ENCODE assay signal across 28 cellular contexts in genomic region chr3:184576457-184577240, GRCh38. TPM values are rescaled to one million over a fixed set of nuclear protein-coding genes. Genes with fewer than 3 reads are reported as not detected.
"Had no signal": no experiment of that assay in that cellular context is flagged by ENCODE, and none has a peak within 500 bp of the region (broad histone marks: within the 10 kb centered on the region; RNA-seq: fewer than 3 reads in every experiment).

No MANE protein-coding gene starts in this region.

- H3K4me1 Mint-ChIP-seq: activated B cell treated with CpG ODN at 0.5 μM for 24 hours; activated CD4-positive, alpha-beta T cell treated with anti-CD3 and anti-CD28 coated beads, Interleukin-2, amount 10 ng/mL, durations not matched to agents 7 days and 5 days; T-cell had no signal

- H3K9me3 Mint-ChIP-seq: activated B cell treated with CpG ODN at 0.5 μM for 24 hours; activated CD4-positive, alpha-beta memory T cell treated with anti-CD3 and anti-CD28 coated beads for 36 hours; activated CD4-positive, alpha-beta T cell treated with anti-CD3 and anti-CD28 coated beads, Interleukin-2, amount 10 ng/mL, durations not matched to agents 7 days and 5 days; activated naive CD4-positive, alpha-beta T cell treated with anti-CD3 and anti-CD28 coated beads, Interleukin-2, amount 50 U/mL, for 72 hours; activated T-cell treated with anti-CD3 and anti-CD28 coated beads, Interleukin-2, amount 50 U/mL, for 4 hours; T-cell had no signal

- H3K27ac Mint-ChIP-seq: activated B cell treated with CpG ODN at 0.5 μM for 24 hours; activated CD4-positive, alpha-beta memory T cell treated with anti-CD3 and anti-CD28 coated beads for 36 hours; activated CD4-positive, alpha-beta T cell treated with anti-CD3 and anti-CD28 coated beads, Interleukin-2, amount 10 ng/mL, durations not matched to agents 7 days and 5 days; activated naive CD4-positive, alpha-beta T cell treated with anti-CD3 and anti-CD28 coated beads, Interleukin-2, amount 50 U/mL, for 72 hours; T-cell had no signal

- ATAC-seq: activated naive CD4-positive, alpha-beta T cell treated with anti-CD3 and anti-CD28 coated beads, Interleukin-2, amount 50 U/mL, for 72 hours; activated T-cell treated with anti-CD3 and anti-CD28 coated beads, Interleukin-2, amount 50 U/mL, for 4 hours; K562; T-cell had no signal

- H3K27me3 ChIP-seq: brain microvascular endothelial cell, Peyer's patch, SJCRH30 had no signal

- H3K36me3 ChIP-seq: brain microvascular endothelial cell had no signal

- H3K4me3 ChIP-seq: K562, Peyer's patch, SJCRH30 had no signal

- H3K4me3 Mint-ChIP-seq: activated B cell treated with CpG ODN at 0.5 μM for 24 hours; activated CD4-positive, alpha-beta memory T cell treated with anti-CD3 and anti-CD28 coated beads for 36 hours; activated CD4-positive, alpha-beta T cell treated with anti-CD3 and anti-CD28 coated beads, Interleukin-2, amount 10 ng/mL, durations not matched to agents 7 days and 5 days; activated T-cell treated with anti-CD3 and anti-CD28 coated beads, Interleukin-2, amount 50 U/mL, for 4 hours; T-cell had no signal

- H3K27ac ChIP-seq: brain microvascular endothelial cell, Peyer's patch, SJCRH30 had no signal

- DNase-seq: activated B cell treated with CpG ODN at 0.5 μM for 24 hours; activated CD4-positive, alpha-beta memory T cell treated with anti-CD3 and anti-CD28 coated beads for 36 hours; activated CD4-positive, alpha-beta T cell treated with anti-CD3 and anti-CD28 coated beads for 1 hour; activated CD4-positive, alpha-beta T cell treated with anti-CD3 and anti-CD28 coated beads, Interleukin-2, amount 10 ng/mL, durations not matched to agents 7 days and 5 days; activated CD8-positive, alpha-beta memory T cell treated with anti-CD3 and anti-CD28 coated beads for 24 hours; activated effector memory CD4-positive, alpha-beta T cell treated with anti-CD3 and anti-CD28 coated beads, Interleukin-2, amount 50 U/mL, for 16 hours; activated naive CD4-positive, alpha-beta T cell treated with Interleukin-2 at 50 U/mL for 16 hours; activated T-cell treated with anti-CD3 and anti-CD28 coated beads, Interleukin-2, amount 50 U/mL, for 4 hours; amygdala; brain microvascular endothelial cell; Karpas-422; MM.1S; NCI-H1105; NCI-H1436; NCI-H1694 treated with DMSO at 0.1 percent for 48 hours; NCI-H2029 treated with DMSO at 0.1 percent for 48 hours; NCI-H510A treated with DMSO at 0.1 percent for 48 hours; NCI-H69; NK-92 treated with Interleukin-12 subunit alpha and Interleukin-12 subunit beta, amount 100 ng/mL, for 24 hours; OCI-M1; Peyer's patch; Right ventricle myocardium superior; SJCRH30; T-cell; T-helper 2 cell; T1000 had no signal

- H3K9me3 ChIP-seq: Peyer's patch, SJCRH30 had no signal

- H3K36me3 Mint-ChIP-seq: activated CD4-positive, alpha-beta memory T cell treated with anti-CD3 and anti-CD28 coated beads for 36 hours; activated naive CD4-positive, alpha-beta T cell treated with anti-CD3 and anti-CD28 coated beads, Interleukin-2, amount 50 U/mL, for 72 hours; T-cell had no signal

RNA-seq across cellular contexts. Expression of gene EPHB3, which starts 15.1 kb away (rescaled TPM):
- polyA plus RNA-seq: K562 had no signal
